Comparison of ENCODE assay signal across 15 cellular contexts in the genomic region with DNA sequence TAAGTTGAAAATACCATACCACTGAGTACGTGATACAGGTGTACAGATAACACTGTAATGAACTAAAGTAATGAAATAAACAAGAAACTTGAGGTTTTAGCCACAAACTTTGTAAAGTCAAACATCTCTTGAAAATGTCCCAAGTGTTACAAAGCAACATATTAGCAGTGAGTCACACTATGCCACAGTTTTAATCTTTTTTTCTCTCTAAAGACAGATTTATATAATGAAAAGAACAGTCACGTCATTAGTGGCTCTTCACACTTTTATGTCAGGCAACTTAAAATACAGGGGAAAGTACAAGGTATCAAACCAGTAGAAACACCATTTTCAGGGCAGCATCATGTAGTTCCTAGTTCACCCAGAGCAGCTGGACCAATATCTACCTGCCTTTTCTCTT. TPM values are rescaled to one million over a fixed set of nuclear protein-coding genes. Genes with fewer than 3 reads are reported as not detected.
DNase-seq lines count a peak whose midpoint lies in the region; ATAC-seq and TF ChIP-seq lines count a peak whose summit lies in the region.
"Had no signal": no experiment of that assay in that cellular context is flagged by ENCODE, and none has a peak within 500 bp of the region (broad histone marks: within the 10 kb centered on the region; RNA-seq: fewer than 3 reads in every experiment).

No MANE protein-coding gene starts in this region.

- peak overlapping the region; percentile 58 for H3K27ac Mint-ChIP-seq in CD8-positive, alpha-beta T cell

- H3K9me3 Mint-ChIP-seq in CD8-positive, alpha-beta T cell: no peaks in the 10 kb centered on the region

- H3K4me3 ChIP-seq in CD8-positive, alpha-beta T cell (ENCODE audit: low read depth, low read length): no peak overlapping the region
- H3K4me3 ChIP-seq in tibial artery: no peak overlapping the region
- H3K4me3 ChIP-seq: heart left ventricle had no signal

- H3K27me3 ChIP-seq in CD8-positive, alpha-beta T cell (ENCODE audit: insufficient read depth, low read length): no peaks in the 10 kb centered on the region
- no peaks in the 10 kb centered on the region for H3K27me3 ChIP-seq in tibial artery
- H3K27me3 ChIP-seq: heart left ventricle had no signal

- H3K36me3 Mint-ChIP-seq in CD8-positive, alpha-beta T cell: no peaks in the 10 kb centered on the region

- POLR2A ChIA-PET in CD8-positive, alpha-beta T cell (lab: Charles Lee): interaction anchor here (0.6 kb wide), 2 partner anchors 126 to 187 kb away, joined by 3 read pairs; no protein-coding TSS in a partner anchor

- CTCF ChIA-PET in CD8-positive, alpha-beta T cell (lab: Charles Lee): interaction anchor here (1.1 to 1.3 kb wide), 3 partner anchors 8 to 321 kb away, joined by 3 to 5 read pairs (median 4); no protein-coding TSS in a partner anchor

- peaks cover 10% of the 10 kb centered on the region for H3K4me1 Mint-ChIP-seq in CD8-positive, alpha-beta T cell (ENCODE audit: low read depth)

- no peaks in the 10 kb centered on the region for H3K27me3 Mint-ChIP-seq in CD8-positive, alpha-beta T cell (ENCODE audit: low read depth)

- peak; percentile 37 for DNase-seq in A172 (ENCODE audit: low spot score)
- DNase-seq in CD8-positive, alpha-beta T cell: no peak
- DNase-seq in LHCN-M2 (ENCODE audit: low read depth): peak; percentile 28
- no peak for DNase-seq in epithelial cell of prostate (ENCODE audit: low read depth, low spot score)
- no peak for DNase-seq in NCI-H69 (lab: John Stamatoyannopoulos, UW)
- DNase-seq in tibial artery: no peak
- no peak for DNase-seq in activated gamma-delta T cell (lab: John Stamatoyannopoulos, UW)
- DNase-seq: activated CD4-positive, CD25-positive, alpha-beta regulatory T cell treated with anti-CD3 and anti-CD28 coated beads, Interleukin-2, amount 50 U/mL, for 72 hours; activated effector memory CD4-positive, alpha-beta T cell treated with Interleukin-2 at 50 U/mL for 16 hours; heart left ventricle; NCI-H1048; NCI-H2227 treated with DMSO at 0.1 percent for 48 hours; OCI-M1; stimulated activated CD4-positive, alpha-beta T cell treated with anti-CD3 and anti-CD28 coated beads, Interleukin-4, amount 100 ng/mL, for 1 hour had no signal

- H3K36me3 ChIP-seq in CD8-positive, alpha-beta T cell (ENCODE audit: insufficient read depth, low read length): no peaks in the 10 kb centered on the region
- H3K36me3 ChIP-seq in tibial artery: peaks cover 6 to 34% (median 27%) of the 10 kb centered on the region in 3 donors

- intact Hi-C loops in CD8-positive, alpha-beta T cell (cut with DNase I, micrococcal nuclease): no loop called here
- intact Hi-C loops in tibial artery (cut with DNase I; ENCODE audit: low total_unique reads): no loop called here

- no peak overlapping the region for H3K27ac ChIP-seq in CD8-positive, alpha-beta T cell (ENCODE audit: low read depth, low read length)
- H3K27ac ChIP-seq in epithelial cell of prostate (peak overlapping the region; percentile 65), tibial artery (no peak overlapping the region)
- H3K27ac ChIP-seq: heart left ventricle had no signal

- H3K4me1 ChIP-seq in CD8-positive, alpha-beta T cell (ENCODE audit: insufficient read depth, low read length): no peaks in the 10 kb centered on the region
- peaks cover 0 to 15% (median 4%) of the 10 kb centered on the region in 4 donors for H3K4me1 ChIP-seq in tibial artery

- no peak for TF ChIP-seq CTCF in CD8-positive, alpha-beta T cell (IDR thresholded peaks at IDR 0.05)
- no peak for TF ChIP-seq CTCF in tibial artery (IDR thresholded peaks at IDR 0.05)

- H3K4me3 Mint-ChIP-seq in CD8-positive, alpha-beta T cell: no peak overlapping the region

- ATAC-seq in CD8-positive, alpha-beta T cell: peak; percentile 75
- no peak for ATAC-seq in HG03469 (IDR thresholded peaks at IDR 0.05; ENCODE audit: unreplicated experiment)
- ATAC-seq: heart left ventricle had no signal

- no peaks in the 10 kb centered on the region for H3K9me3 ChIP-seq in CD8-positive, alpha-beta T cell (ENCODE audit: low read length)
- H3K9me3 ChIP-seq in tibial artery: no peaks in the 10 kb centered on the region
- H3K9me3 ChIP-seq: heart left ventricle had no signal

RNA-seq across cellular contexts. Expression of gene RAPH1, which starts 42.1 kb away (rescaled TPM):
- 11.2 and 15.5 TPM in 2 replicates for total RNA-seq in A172 (2014; rRNA removed; shearing (Covaris generic))
- 1 to 10 TPM; 1.8 to 1.9 TPM for total RNA-seq in CD8-positive, alpha-beta T cell
- total RNA-seq in LHCN-M2 (2014; rRNA removed): 43.1 and 66.0 TPM in 2 replicates
- 19.7 TPM for polyA plus RNA-seq in LHCN-M2 (2012)

Comparison
In these comparisons a context has a peak if more than half of its experiments do, and no peak if none do; other contexts are left out.
1. DNase-seq: peak in A172 (single experiment) and LHCN-M2 (single experiment); none in CD8-positive, alpha-beta T cell (0 of 7), epithelial cell of prostate (single experiment), NCI-H69 (single experiment), tibial artery (0 of 2) and activated gamma-delta T cell (single experiment).